8 cellular contexts compared by ENCODE assay signal in the genomic region with DNA sequence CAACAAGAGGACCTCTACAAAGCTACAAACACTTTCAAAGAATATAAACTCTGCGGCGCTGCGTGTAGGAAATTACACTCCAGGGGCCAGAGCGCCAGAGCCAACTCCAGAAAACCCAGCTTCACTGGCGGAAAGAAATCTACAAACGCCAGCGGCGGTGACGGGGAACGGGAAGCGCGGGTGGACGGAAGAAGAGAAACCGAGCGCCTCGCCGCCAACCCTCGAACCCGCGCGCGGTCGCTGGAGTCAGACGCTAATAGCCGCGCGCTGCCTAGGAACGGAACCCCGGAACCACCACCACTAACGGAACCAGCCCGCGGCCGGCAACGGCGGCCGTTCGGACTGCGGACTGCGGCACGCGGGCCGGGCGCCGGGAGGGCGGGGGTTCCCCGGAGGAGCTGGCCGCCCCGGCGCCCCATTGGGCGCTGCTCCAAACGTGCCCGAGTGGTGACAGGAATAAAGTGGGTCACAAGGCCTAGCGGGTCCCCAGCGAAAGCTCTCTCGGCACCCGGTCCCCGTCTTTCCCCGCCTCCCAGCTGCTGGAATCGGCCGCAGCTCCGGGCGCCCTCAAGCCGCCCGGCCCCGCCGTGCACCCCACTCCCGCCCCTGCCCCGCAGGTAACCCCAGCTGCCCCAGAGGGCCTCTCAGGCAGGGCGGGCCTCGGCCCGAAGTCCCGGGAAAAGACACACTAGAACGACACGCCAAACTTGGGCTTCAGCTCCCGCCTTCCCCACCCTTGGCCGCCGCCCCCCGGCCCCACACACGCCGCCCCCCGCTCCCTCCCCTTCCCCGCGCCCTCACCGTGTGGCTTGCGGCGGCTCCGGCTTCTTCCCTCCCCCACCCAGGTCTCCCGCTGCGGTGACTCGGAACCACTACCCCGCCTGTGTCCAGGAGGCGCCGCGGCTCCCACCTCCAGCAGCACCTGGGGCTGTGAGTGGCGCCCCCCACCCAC. TPM values are rescaled to one million over a fixed set of nuclear protein-coding genes. Genes with fewer than 3 reads are reported as not detected.
DNase-seq lines count a peak whose midpoint lies in the region; ATAC-seq lines count a peak whose summit lies in the region.

No MANE protein-coding gene starts in this region.

- H3K27me3 Mint-ChIP-seq in activated CD4-positive, alpha-beta T cell treated with anti-CD3 and anti-CD28 coated beads for 36 hours: peaks cover 5% of the 10 kb centered on the region

- H3K4me1 Mint-ChIP-seq in activated CD4-positive, alpha-beta T cell treated with anti-CD3 and anti-CD28 coated beads for 36 hours: peaks cover 51% of the 10 kb centered on the region

- H3K9me3 Mint-ChIP-seq in activated CD4-positive, alpha-beta T cell treated with anti-CD3 and anti-CD28 coated beads for 36 hours (ENCODE audit: low read depth): no peaks in the 10 kb centered on the region

- peak overlapping the region; percentile 86 for H3K27ac Mint-ChIP-seq in activated CD4-positive, alpha-beta T cell treated with anti-CD3 and anti-CD28 coated beads for 36 hours

- H3K36me3 Mint-ChIP-seq in activated CD4-positive, alpha-beta T cell treated with anti-CD3 and anti-CD28 coated beads for 36 hours (ENCODE audit: low read depth): no peaks in the 10 kb centered on the region

- CTCF ChIA-PET in activated CD4-positive, alpha-beta T cell treated with anti-CD3 and anti-CD28 coated beads for 36 hours (lab: Charles Lee): interaction anchor here (0.7 to 1.4 kb wide), 5 partner anchors 9 to 200 kb away, joined by 3 to 4 read pairs (median 3); a partner anchor contains a TSS

- POLR2A ChIA-PET in activated CD4-positive, alpha-beta T cell treated with anti-CD3 and anti-CD28 coated beads for 36 hours (lab: Charles Lee): no interaction called here

- intact Hi-C loops in activated CD4-positive, alpha-beta T cell treated with anti-CD3 and anti-CD28 coated beads for 36 hours (cut with DNase I, micrococcal nuclease): loop anchor here (1.0 to 5.0 kb wide), 14 partner anchors 8 to 1481 kb away; a partner anchor contains a TSS
- intact Hi-C loops in left colon (cut with DNase I, micrococcal nuclease): loop anchor here in 1 of 2 donors (5.0 kb wide), 1 partner anchor 199 kb away; a partner anchor contains a TSS

- H3K4me3 Mint-ChIP-seq in activated CD4-positive, alpha-beta T cell treated with anti-CD3 and anti-CD28 coated beads for 36 hours: peak overlapping the region; percentile 90

- DNase-seq in AG08396 (ENCODE audit: low spot score) (peak; percentile 75), NCI-H446 (lab: John Stamatoyannopoulos, UW) (peak; percentile 47 to 75), left colon (peak; percentile 71 to 84)
- DNase-seq in activated CD4-positive, alpha-beta T cell treated with anti-CD3 and anti-CD28 coated beads for 36 hours: peak; percentile 74
- DNase-seq in stimulated activated CD4-positive, alpha-beta T cell treated with anti-CD3 and anti-CD28 coated beads, Interleukin-1b, Interleukin-23, amount 100 ng/mL, for 48 hours: peak; percentile 56

- ATAC-seq in GM19023 (IDR thresholded peaks at IDR 0.05; ENCODE audit: unreplicated experiment) (peak; percentile 51), HG03196 (IDR thresholded peaks at IDR 0.05; ENCODE audit: unreplicated experiment) (peak; percentile 47), left colon (peak; percentile 71)
- ATAC-seq in activated CD4-positive, alpha-beta T cell treated with anti-CD3 and anti-CD28 coated beads for 36 hours: peak; percentile 32

- H3K27ac ChIP-seq in cingulate gyrus (ENCODE audit: low read depth, low read length): peak overlapping the region; percentile 88

RNA-seq across cellular contexts. Expression of a gene that starts 0.8 kb away (rescaled TPM):
- total RNA-seq in activated CD4-positive, alpha-beta T cell treated with anti-CD3 and anti-CD28 coated beads for 36 hours: 10 to 100 TPM; 10.4 to 13.3 TPM
- 10 to 100 TPM; 19.0 to 21.9 TPM for total RNA-seq in left colon

RNA-seq across cellular contexts. Expression of a gene that starts 46.1 kb away (rescaled TPM):
- not detected for total RNA-seq in activated CD4-positive, alpha-beta T cell treated with anti-CD3 and anti-CD28 coated beads for 36 hours
- total RNA-seq in left colon: not detected

Comparison
In these comparisons a context has a peak if more than half of its experiments do, and no peak if none do; other contexts are left out.
1. Peak in every context shown above with its lines: DNase-seq, ATAC-seq and H3K27ac ChIP-seq.